8 cellular contexts compared by ENCODE assay signal in genomic region chr19:34243138-34243875, GRCh38. TPM values are rescaled to one million over a fixed set of nuclear protein-coding genes. Genes with fewer than 3 reads are reported as not detected.
DNase-seq lines count a peak whose midpoint lies in the region; ATAC-seq, FAIRE-seq and TF ChIP-seq lines count a peak whose summit lies in the region.
"Not testable (repeated sequence)": the region's sequence is repeated elsewhere in the genome, so short reads cannot be mapped to it uniquely, and the experiment has no call there.

No MANE protein-coding gene starts in this region.

- not testable (repeated sequence) for H4K20me1 ChIP-seq in KMS-11 (ENCODE audit: insufficient read depth); astrocyte (ENCODE audit: insufficient read depth, low read length)

- in situ Hi-C loops in SK-MEL-5 (cut with HindIII; ENCODE audit: low pct_unique_long_range_greater_than_20kb, low sequenced_read_pairs) = not testable (repeated sequence)

- H3K4me3 Mint-ChIP-seq in astrocyte (ENCODE audit: unreplicated experiment) = peak overlapping the region; percentile 27
- not testable (repeated sequence) for H3K4me3 Mint-ChIP-seq in stimulated activated effector memory CD8-positive, alpha-beta T cell treated with anti-CD3 and anti-CD28 coated beads, Interleukin-12 subunit alpha, Interleukin-12 subunit beta, amount 100 ng/mL, for 72 hours

- H3K27ac Mint-ChIP-seq in astrocyte (ENCODE audit: unreplicated experiment) = peak overlapping the region; percentile 72
- not testable (repeated sequence) for H3K27ac Mint-ChIP-seq in stimulated activated effector memory CD8-positive, alpha-beta T cell treated with anti-CD3 and anti-CD28 coated beads, Interleukin-12 subunit alpha, Interleukin-12 subunit beta, amount 100 ng/mL, for 72 hours

- peaks cover 19% of the 10 kb centered on the region for H3K4me1 Mint-ChIP-seq in astrocyte (ENCODE audit: low read depth, unreplicated experiment)
- H3K4me1 Mint-ChIP-seq in stimulated activated effector memory CD8-positive, alpha-beta T cell treated with anti-CD3 and anti-CD28 coated beads, Interleukin-12 subunit alpha, Interleukin-12 subunit beta, amount 100 ng/mL, for 72 hours = not testable (repeated sequence)

- H3K27ac ChIP-seq in KMS-11 = 0 out of 2 replicates have a peak overlapping the region, but pooled peaks have one; percentile 10
- not testable (repeated sequence) for H3K27ac ChIP-seq in astrocyte (ENCODE audit: low read depth, low read length)

- H3K9ac ChIP-seq in KMS-11; astrocyte (ENCODE audit: low read length): not testable (repeated sequence)

- H3K4me2 ChIP-seq in KMS-11 = peak overlapping the region; percentile 26; the same call in 1 of the 2 replicates
- peak overlapping the region; percentile 58 for H3K4me2 ChIP-seq in astrocyte (ENCODE audit: low read length)

- not testable (repeated sequence) for H3K79me2 ChIP-seq in KMS-11 (ENCODE audit: insufficient read depth, low read depth); astrocyte (ENCODE audit: insufficient read depth, low read length)

- H3K36me3 Mint-ChIP-seq in astrocyte (ENCODE audit: low read depth, unreplicated experiment); stimulated activated effector memory CD8-positive, alpha-beta T cell treated with anti-CD3 and anti-CD28 coated beads, Interleukin-12 subunit alpha, Interleukin-12 subunit beta, amount 100 ng/mL, for 72 hours: not testable (repeated sequence)

- peak; percentile 68 for ATAC-seq in stimulated activated effector memory CD8-positive, alpha-beta T cell treated with anti-CD3 and anti-CD28 coated beads, Interleukin-12 subunit alpha, Interleukin-12 subunit beta, amount 100 ng/mL, for 72 hours

- not testable (repeated sequence) for H3K36me3 ChIP-seq in KMS-11 (ENCODE audit: insufficient read depth); astrocyte (ENCODE audit: insufficient read depth, low read length)

- H3K4me3 ChIP-seq in KMS-11 (IDR thresholded peaks at IDR 0.05; ENCODE audit: insufficient read depth, low read depth, low read length); astrocyte (ENCODE audit: insufficient read depth, low read depth, low read length); fibroblast of villous mesenchyme (ENCODE audit: low read depth, low read length): not testable (repeated sequence)

- H3K9me3 ChIP-seq in astrocyte (ENCODE audit: insufficient read depth, low read depth, low read length) = not testable (repeated sequence)

- H3K27me3 ChIP-seq in KMS-11 (ENCODE audit: insufficient read depth, low read depth); astrocyte (ENCODE audit: insufficient read depth, low read length): not testable (repeated sequence)

- DNase-seq in Daoy (ENCODE audit: low read depth) (peak; percentile 39), HCEC 1CT (peak; percentile 41), SK-MEL-5 (ENCODE audit: low read depth, low spot score) (peak; percentile 41), astrocyte (ENCODE audit: low read depth) (peak; percentile 62), fibroblast of villous mesenchyme (ENCODE audit: low read depth) (peak; percentile 44), kidney tubule cell (ENCODE audit: low spot score) (peak; percentile 43)
- DNase-seq in stimulated activated effector memory CD8-positive, alpha-beta T cell treated with anti-CD3 and anti-CD28 coated beads, Interleukin-12 subunit alpha, Interleukin-12 subunit beta, amount 100 ng/mL, for 72 hours (ENCODE audit: low spot score in 2 of 2) = not testable (repeated sequence)

- not testable (repeated sequence) for H3K27me3 Mint-ChIP-seq in astrocyte (ENCODE audit: low read depth, unreplicated experiment)

- H3K4me1 ChIP-seq in KMS-11 (ENCODE audit: low read depth, poor library complexity, severe bottlenecking) (peaks cover 16% of the 10 kb centered on the region), astrocyte (ENCODE audit: insufficient read depth, low read length) (peaks cover 10% of the 10 kb centered on the region)

- not testable (repeated sequence) for TF ChIP-seq CTCF in KMS-11 (conservative IDR thresholded peaks at IDR 0.05; ENCODE audit: low read depth, low read length); astrocyte (IDR thresholded peaks at IDR 0.05; ENCODE audit: insufficient read depth, low read depth, low read length); fibroblast of villous mesenchyme (IDR thresholded peaks at IDR 0.05; ENCODE audit: insufficient read depth, low read depth, low read length)

- not testable (repeated sequence) for H2AFZ ChIP-seq in KMS-11 (ENCODE audit: low read depth); astrocyte (ENCODE audit: low read depth, low read length)

- not testable (repeated sequence) for FAIRE-seq in astrocyte (lab: Jason Lieb, UNC)

- not testable (repeated sequence) for H3K9me3 Mint-ChIP-seq in astrocyte (ENCODE audit: unreplicated experiment); stimulated activated effector memory CD8-positive, alpha-beta T cell treated with anti-CD3 and anti-CD28 coated beads, Interleukin-12 subunit alpha, Interleukin-12 subunit beta, amount 100 ng/mL, for 72 hours

RNA-seq across cellular contexts. Expression of gene GARRE1, which starts 11.0 kb away (rescaled TPM):
- 8.6 and 12.2 TPM in 2 replicates for total RNA-seq in Daoy (2014; rRNA removed; shearing (Covaris generic))
- total RNA-seq in SK-MEL-5 (2014; rRNA removed; shearing (Covaris generic)) = 14.3 and 17.1 TPM in 2 replicates
- polyA plus RNA-seq in SK-MEL-5 (2015; cell fraction: cytosol; rRNA removed) = 11.5 and 16.0 TPM in 2 replicates
- 16.6 and 19.1 TPM in 2 replicates for polyA plus RNA-seq in SK-MEL-5 (2015; cell fraction: nucleus; rRNA removed)
- total RNA-seq in astrocyte (20.1 and 23.8 TPM in 2 replicates), fibroblast of villous mesenchyme (14.5 and 16.8 TPM in 2 replicates)
